In the genomic region with DNA sequence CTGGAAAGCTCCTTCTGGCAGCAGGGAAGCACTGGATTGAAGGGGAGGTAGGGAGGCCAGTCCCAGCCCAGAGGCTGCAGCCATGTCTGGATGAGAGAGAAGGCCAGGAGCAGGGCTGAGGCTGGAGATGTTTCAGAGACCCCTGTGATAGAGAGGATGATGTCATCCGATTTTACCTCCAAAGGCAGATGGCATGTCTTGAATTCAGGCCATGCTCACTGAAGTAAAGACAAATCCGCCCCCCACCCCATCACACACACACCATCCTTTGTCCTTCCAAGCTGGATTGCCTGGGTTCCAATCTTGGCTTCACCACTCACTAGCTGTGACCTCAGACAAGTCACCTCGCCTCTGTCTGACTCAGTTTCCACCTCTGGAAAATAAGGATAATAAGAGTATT, we compare ENCODE assay signal across 25 cellular contexts. TPM values are rescaled to one million over a fixed set of nuclear protein-coding genes. Genes with fewer than 3 reads are reported as not detected.
DNase-seq lines count a peak whose midpoint lies in the region; ATAC-seq, FAIRE-seq and TF ChIP-seq lines count a peak whose summit lies in the region.
"Had no signal": no experiment of that assay in that cellular context is flagged by ENCODE, and none has a peak within 500 bp of the region (broad histone marks: within the 10 kb centered on the region; RNA-seq: fewer than 3 reads in every experiment).

No MANE protein-coding gene starts in this region.

- H3K56ac ChIP-seq in H1 (replicated peaks; ENCODE audit: insufficient read length, low read depth, low read length), result no peak overlapping the region

- H4K8ac ChIP-seq in H1 (ENCODE audit: extremely low read depth, insufficient read depth, low read length), result no peak overlapping the region

- H3K23ac ChIP-seq in H1 (ENCODE audit: insufficient read length), result no peak overlapping the region

- no peak overlapping the region for H3K4me2 ChIP-seq in H1 (ENCODE audit: insufficient read depth in 1 of 2, low read depth in 2 of 2, low read length in 2 of 2)
- H3K4me2 ChIP-seq: A549; BLaER1 treated with 17β-estradiol and CSF1 and Interleukin-3, amounts not matched to agents 10 nM and 100 nM had no signal

- TF ChIP-seq CTCF in HEK293 (tag by site-specific recombination; IDR thresholded peaks at IDR 0.05) (no peak), H1 (IDR thresholded peaks at IDR 0.05; ENCODE audit: control extremely low read depth in 1 of 3, insufficient read depth in 1 of 3, low read depth in 1 of 3, low read length in 3 of 3) (no peak), esophagus muscularis mucosa (IDR thresholded peaks at IDR 0.05) (no peak)

- H3K14ac ChIP-seq in H1 (ENCODE audit: insufficient read length), result no peak overlapping the region

- 85% methylated on average over 3 of the region's 3 CpGs; no CpG with 5 or more reads in 1 of the 2 experiments for WGBS in H1 (ENCODE audit: extremely low coverage in 1 of 2, insufficient coverage in 1 of 2, insufficient read length in 1 of 2, insufficient replicate concordance in 2 of 2, low coverage in 1 of 2, low lambda C conversion rate in 2 of 2, missing lambda C conversion rate in 1 of 2), 2 experiments
- WGBS in esophagus muscularis mucosa, result 94% methylated on average over 3 of the region's 3 CpGs

- no peaks in the 10 kb centered on the region for H3K23me2 ChIP-seq in H1 (ENCODE audit: low read depth, low read length)

- H3K4me3 ChIP-seq in HEK293 (ENCODE audit: low read depth, low read length) (no peak overlapping the region), H1 (ENCODE audit: extremely low read depth in 1 of 4, insufficient read depth in 2 of 4, low read depth in 3 of 4, low read length in 4 of 4) (no peak overlapping the region), esophagus muscularis mucosa (no peak overlapping the region)
- H3K4me3 ChIP-seq: A549; BLaER1 treated with 17β-estradiol and CSF1 and Interleukin-3, amounts not matched to agents 10 nM and 100 nM; GM23248 had no signal

- no peak overlapping the region for H2BK120ac ChIP-seq in H1 (replicated peaks; ENCODE audit: low read depth, low read length)

- H3K9ac ChIP-seq in H1 (replicated peaks in 1 of 4; ENCODE audit: extremely low read depth in 1 of 4, low read depth in 3 of 4, low read length in 3 of 4), result no peak overlapping the region
- H3K9ac ChIP-seq: BLaER1 treated with 17β-estradiol and CSF1 and Interleukin-3, amounts not matched to agents 10 nM and 100 nM; GM23248 had no signal

- H3K4ac ChIP-seq in H1 (replicated peaks; ENCODE audit: insufficient read length, low read depth, low read length), result no peak overlapping the region

- H3K18ac ChIP-seq in H1 (ENCODE audit: extremely low read depth, low read length), result peak overlapping the region; percentile 38; the same call in 1 of the 2 replicates

- POLR2A ChIA-PET in HEK293 (lab: Yijun Ruan, JAX), result no interaction called here
- POLR2A ChIA-PET in H1 (lab: Charles Lee; ENCODE audit: partially characterized antibody), result no interaction called here

- H3K27ac ChIP-seq in HEK293 (ENCODE audit: extremely low read depth, low read depth, low read length), result no peak overlapping the region
- no peak overlapping the region for H3K27ac ChIP-seq in H1 (ENCODE audit: low read depth, low read length)
- no peak overlapping the region for H3K27ac ChIP-seq in esophagus muscularis mucosa (replicated peaks in 1 of 4)
- H3K27ac ChIP-seq: A549; BLaER1 treated with 17β-estradiol and CSF1 and Interleukin-3, amounts not matched to agents 10 nM and 100 nM; GM23248 had no signal

- peak overlapping the region; percentile 60; the same call in 1 of the 2 replicates for H2BK12ac ChIP-seq in H1 (ENCODE audit: low read depth, low read length)

- FAIRE-seq in H1 (lab: Jason Lieb, UNC), result no peak
- FAIRE-seq: A549, GM12891, GM18507 had no signal

- H3K4me3 Mint-ChIP-seq in T-helper 17 cell, result no peak overlapping the region
- H3K4me3 Mint-ChIP-seq in stimulated activated effector memory CD8-positive, alpha-beta T cell treated with anti-CD3 and anti-CD28 coated beads, Interleukin-12 subunit alpha, Interleukin-12 subunit beta, amount 100 ng/mL, for 72 hours, result no peak overlapping the region
- H3K4me3 Mint-ChIP-seq: CD4-positive, alpha-beta memory T cell; HFFc6 had no signal

- H3K4me1 ChIP-seq in HEK293 (ENCODE audit: control insufficient read depth, insufficient read depth, low read length) (no peaks in the 10 kb centered on the region), H1 (replicated peaks in 1 of 4; ENCODE audit: control insufficient read depth in 3 of 4, insufficient read depth in 4 of 4, low read length in 3 of 4) (peaks cover 2 to 14% (median 7%) of the 10 kb centered on the region in 4 experiments), esophagus muscularis mucosa (peaks cover 0 to 56% (median 42%) of the 10 kb centered on the region in 4 donors)
- H3K4me1 ChIP-seq: A549, BE2C had no signal

- no peaks in the 10 kb centered on the region for H3K36me3 ChIP-seq in HEK293 (ENCODE audit: control insufficient read depth in 2 of 2, insufficient read depth in 1 of 2, low read length in 2 of 2)
- H3K36me3 ChIP-seq in H1 (ENCODE audit: control insufficient read depth in 2 of 4, insufficient read depth in 4 of 4, low read length in 3 of 4), result no peaks in the 10 kb centered on the region; a peak in 1 of 8 replicates
- peaks cover 0 to 18% (median 2%) of the 10 kb centered on the region in 4 donors for H3K36me3 ChIP-seq in esophagus muscularis mucosa
- H3K36me3 ChIP-seq: BE2C; BLaER1 treated with 17β-estradiol and CSF1 and Interleukin-3, amounts not matched to agents 10 nM and 100 nM had no signal

- H3K4me1 Mint-ChIP-seq in T-helper 17 cell, result peaks cover 28% of the 10 kb centered on the region
- no peaks in the 10 kb centered on the region for H3K4me1 Mint-ChIP-seq in stimulated activated effector memory CD8-positive, alpha-beta T cell treated with anti-CD3 and anti-CD28 coated beads, Interleukin-12 subunit alpha, Interleukin-12 subunit beta, amount 100 ng/mL, for 72 hours

- CTCF ChIA-PET in HEK293 (lab: Yijun Ruan, JAX), result interaction anchor here (0.5 to 1.9 kb wide), 4 partner anchors 8 to 287 kb away, joined by 3 to 7 read pairs (median 4); no protein-coding TSS in a partner anchor
- CTCF ChIA-PET in H1 (lab: Charles Lee; ENCODE audit: partially characterized antibody), result interaction anchor here (0.6 to 4.3 kb wide), 11 partner anchors 8 to 305 kb away, joined by 3 to 24 read pairs (median 4); no protein-coding TSS in a partner anchor

- H3K27ac Mint-ChIP-seq in T-helper 17 cell, result peak overlapping the region; percentile 14
- peak overlapping the region; percentile 77 for H3K27ac Mint-ChIP-seq in stimulated activated effector memory CD8-positive, alpha-beta T cell treated with anti-CD3 and anti-CD28 coated beads, Interleukin-12 subunit alpha, Interleukin-12 subunit beta, amount 100 ng/mL, for 72 hours
- H3K27ac Mint-ChIP-seq: HFFc6 had no signal

- no peak overlapping the region for H2BK5ac ChIP-seq in H1 (ENCODE audit: low read depth, low read length)

- no peak for TF ChIP-seq EP300 in H1 (IDR thresholded peaks at IDR 0.05; ENCODE audit: borderline replicate concordance in 1 of 2, low read depth in 2 of 2, low read length in 2 of 2)
- no peak for TF ChIP-seq EP300 in esophagus muscularis mucosa (IDR thresholded peaks at IDR 0.05)

- TF ChIP-seq RAD21 in H1 (IDR thresholded peaks at IDR 0.05 in 1 of 2, conservative IDR thresholded peaks at IDR 0.05 in 1 of 2; ENCODE audit: low read depth in 2 of 2, low read length in 2 of 2), result no peak

- H3K9me3 ChIP-seq in HEK293 (ENCODE audit: control insufficient read depth, insufficient read depth, low read depth, low read length) (no peaks in the 10 kb centered on the region), T-helper 17 cell (ENCODE audit: control insufficient read depth, low read length, poor library complexity, severe bottlenecking) (no peaks in the 10 kb centered on the region), H1 (ENCODE audit: insufficient read depth in 2 of 2, low read depth in 1 of 2, low read length in 1 of 2) (no peaks in the 10 kb centered on the region), esophagus muscularis mucosa (no peaks in the 10 kb centered on the region)
- H3K9me3 ChIP-seq: BE2C had no signal

- ATAC-seq in T-helper 17 cell, result no peak
- no peak for ATAC-seq in stimulated activated effector memory CD8-positive, alpha-beta T cell treated with anti-CD3 and anti-CD28 coated beads, Interleukin-12 subunit alpha, Interleukin-12 subunit beta, amount 100 ng/mL, for 72 hours
- no peak for ATAC-seq in GM19324 (IDR thresholded peaks at IDR 0.05; ENCODE audit: low FRiP score, unreplicated experiment)
- ATAC-seq: HCT116 had no signal

- no peaks in the 10 kb centered on the region for H3K9me3 Mint-ChIP-seq in stimulated activated effector memory CD8-positive, alpha-beta T cell treated with anti-CD3 and anti-CD28 coated beads, Interleukin-12 subunit alpha, Interleukin-12 subunit beta, amount 100 ng/mL, for 72 hours
- H3K9me3 Mint-ChIP-seq: CD4-positive, alpha-beta memory T cell had no signal

- H4K20me1 ChIP-seq in H1 (replicated peaks in 1 of 2; ENCODE audit: control insufficient read depth in 1 of 2, insufficient read depth in 2 of 2, low read length in 2 of 2), result no peaks in the 10 kb centered on the region

- TF ChIP-seq POLR2A in H1 (IDR thresholded peaks at IDR 0.05; ENCODE audit: control extremely low read depth in 1 of 2, low read depth in 2 of 2, low read length in 2 of 2), result no peak
- no peak for TF ChIP-seq POLR2A in esophagus muscularis mucosa (IDR thresholded peaks at IDR 0.05; ENCODE audit: low read depth)

- H3K27me3 Mint-ChIP-seq in T-helper 17 cell, result no peaks in the 10 kb centered on the region
- H3K27me3 Mint-ChIP-seq: CD4-positive, alpha-beta memory T cell had no signal

- no peak overlapping the region for H4K5ac ChIP-seq in H1 (ENCODE audit: insufficient read length, low read depth, low read length)

- no peak overlapping the region for H4K91ac ChIP-seq in H1 (replicated peaks; ENCODE audit: insufficient read length, low read length)

- H3K79me2 ChIP-seq in H1 (ENCODE audit: control insufficient read depth in 1 of 2, insufficient read depth in 2 of 2, low read length in 2 of 2), result no peaks in the 10 kb centered on the region

- no peaks in the 10 kb centered on the region for H3K79me1 ChIP-seq in H1 (ENCODE audit: low read depth, low read length)

- H3K36me3 Mint-ChIP-seq in T-helper 17 cell (ENCODE audit: low read depth), result peaks cover 2% of the 10 kb centered on the region
- no peaks in the 10 kb centered on the region for H3K36me3 Mint-ChIP-seq in stimulated activated effector memory CD8-positive, alpha-beta T cell treated with anti-CD3 and anti-CD28 coated beads, Interleukin-12 subunit alpha, Interleukin-12 subunit beta, amount 100 ng/mL, for 72 hours

- intact Hi-C loops in esophagus muscularis mucosa (cut with DNase I), result no loop called here

- no peak overlapping the region for H2AK5ac ChIP-seq in H1 (ENCODE audit: low read depth, low read length)

- no peak overlapping the region for H2BK20ac ChIP-seq in H1 (ENCODE audit: low read length)

- H2BK15ac ChIP-seq in H1 (ENCODE audit: low read length), result 0 out of 2 replicates have a peak overlapping the region, but pooled peaks have one; percentile 61

- H3K27me3 ChIP-seq in H1 (replicated peaks in 1 of 4; ENCODE audit: control insufficient read depth in 3 of 4, extremely low read depth in 1 of 4, insufficient read depth in 3 of 4, low read length in 3 of 4) (0 out of 7 replicates have a peak, but pooled peaks cover 0 to 3% (median 0%) of the 10 kb centered on the region in 4 experiments), esophagus muscularis mucosa (no peaks in the 10 kb centered on the region)
- H3K27me3 ChIP-seq: BE2C had no signal

- H2AFZ ChIP-seq in H1 (ENCODE audit: low read length), result no peak overlapping the region
- H2AFZ ChIP-seq: GM23248 had no signal

- no peak for DNase-seq in T-helper 17 cell
- no peak for DNase-seq in H1 (ENCODE audit: low read depth in 1 of 2, low spot score in 2 of 2)
- no peak for DNase-seq in stimulated activated effector memory CD8-positive, alpha-beta T cell treated with anti-CD3 and anti-CD28 coated beads, Interleukin-12 subunit alpha, Interleukin-12 subunit beta, amount 100 ng/mL, for 72 hours (ENCODE audit: low spot score in 2 of 2)
- DNase-seq in esophagus muscularis mucosa (ENCODE audit: extremely low spot score), result no peak
- no peak for DNase-seq in ureter (ENCODE audit: low spot score)
- DNase-seq: 8988T; ACHN; AML-193; BE2C; Calu3; CD4-positive, alpha-beta memory T cell; COR-L47; DMS53; DMS79 treated with DMSO at 0.1 percent for 48 hours; GF-D8; GM23248; H9; HFFc6 had no signal

RNA-seq across cellular contexts. Expression of a gene that starts 47.2 kb away (rescaled TPM):
- total RNA-seq in T-helper 17 cell (1 to 10 TPM; 1.8 to 3.9 TPM), esophagus muscularis mucosa (10 to 100 TPM; 51.1 to 76.1 (median 59.2) TPM), ureter (67.7 TPM)
- 46.3 and 53.7 TPM in 2 replicates for total RNA-seq in H1 (2021; fragmentation: NEBNext Ultra II Directional; extraction: Animal tissue kit (Norgen Biotek cat#: 25700))
- 34.0 and 47.5 TPM in 2 replicates for polyA plus RNA-seq in H1 (2011; rRNA removed)
- 25.8 TPM for polyA plus RNA-seq in H1 (2011; cell fraction: cytosol; rRNA removed)
- polyA plus RNA-seq in H1 (2011; cell fraction: nucleus; rRNA removed), result 48.2 TPM
- 44.1 to 78.7 TPM (median 68.4 TPM) in 4 replicates for polyA plus RNA-seq in H1 (2012, experiment 1 of 2)
- polyA plus RNA-seq in H1 (2012, experiment 2 of 2), result 49.8 TPM
- 52.1 TPM for polyA plus RNA-seq in H1 (2013, experiment 1 of 2)
- polyA plus RNA-seq in H1 (2013, experiment 2 of 2), result 59.6 TPM
- 26.4 and 26.9 TPM in 2 replicates for polyA minus RNA-seq in H1 (2011; rRNA and poly(A)+ RNA removed)
- 34.6 TPM for polyA minus RNA-seq in H1 (2011; cell fraction: cytosol; rRNA and poly(A)+ RNA removed)
- 44.5 TPM for polyA minus RNA-seq in H1 (2011; cell fraction: nucleus; rRNA and poly(A)+ RNA removed)
